ENCODE assay signal across 10 cellular contexts in the genomic region with DNA sequence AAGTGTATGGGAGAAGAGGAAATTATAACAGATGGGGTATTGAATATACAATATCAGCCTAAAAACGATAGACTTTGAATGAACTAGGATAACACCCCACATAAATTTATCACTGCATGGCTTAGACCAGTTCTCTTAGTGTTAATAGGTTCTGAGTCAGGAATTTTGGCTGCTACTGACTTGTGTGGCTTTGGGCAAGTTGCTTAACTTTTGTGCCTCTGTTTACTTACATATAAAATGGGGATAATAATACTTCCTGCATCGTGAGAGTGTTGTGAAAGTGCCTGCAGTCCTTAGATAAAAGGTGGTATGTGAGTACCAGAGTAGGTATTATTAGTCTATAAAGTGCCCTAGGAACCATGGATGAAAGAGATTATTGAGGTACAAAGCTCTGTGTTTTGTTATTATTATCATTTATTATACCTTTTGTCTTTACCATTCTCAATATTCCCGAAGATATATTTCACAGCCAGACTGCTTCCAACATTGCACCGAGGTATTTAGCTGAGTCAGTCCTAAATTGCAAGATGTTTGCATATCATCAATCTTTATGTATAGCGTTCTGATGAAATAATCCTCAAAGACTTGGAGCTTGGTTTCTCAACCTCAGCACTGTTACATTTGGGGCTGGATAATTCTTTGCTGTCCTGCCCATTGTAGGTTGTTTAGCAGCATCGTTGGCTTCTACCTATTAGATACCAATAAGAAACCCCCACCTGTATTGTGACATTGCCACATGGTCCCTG. TPM values are rescaled to one million over a fixed set of nuclear protein-coding genes. Genes with fewer than 3 reads are reported as not detected.
DNase-seq lines count a peak whose midpoint lies in the region; ATAC-seq and TF ChIP-seq lines count a peak whose summit lies in the region.
"Had no signal": no experiment of that assay in that cellular context is flagged by ENCODE, and none has a peak within 500 bp of the region (broad histone marks: within the 10 kb centered on the region; RNA-seq: fewer than 3 reads in every experiment).

No MANE protein-coding gene starts in this region.

- POLR2A ChIA-PET in WTC11 (lab: Charles Lee), result interaction anchor here (0.7 to 1.4 kb wide), 5 partner anchors 9 to 108 kb away, joined by 3 to 4 read pairs (median 3); no protein-coding TSS in a partner anchor

- H3K4me3 ChIP-seq in H7 (ENCODE audit: insufficient read depth, low read depth, low read length), result peak overlapping the region; percentile 4; the same call in 1 of the 2 replicates
- no peak overlapping the region for H3K4me3 ChIP-seq in fibroblast of villous mesenchyme (ENCODE audit: low read depth, low read length)
- H3K4me3 ChIP-seq in tibial artery, result peak overlapping the region; percentile 93 to 97

- peaks cover 18% of the 10 kb centered on the region for H3K4me1 Mint-ChIP-seq in WTC11
- H3K4me1 Mint-ChIP-seq in activated naive CD4-positive, alpha-beta T cell treated with anti-CD3 and anti-CD28 coated beads, Interleukin-2, amount 10 ng/mL, durations not matched to agents 7 days and 5 days, result peaks cover 15% of the 10 kb centered on the region

- intact Hi-C loops in tibial artery (cut with DNase I; ENCODE audit: low total_unique reads), result loop anchor here (5.0 kb wide), 2 partner anchors 141 to 494 kb away; no protein-coding TSS in a partner anchor

- no peak for ATAC-seq in WTC11

- H3K27me3 Mint-ChIP-seq in WTC11 (ENCODE audit: low read depth), result no peaks in the 10 kb centered on the region; the same call in 1 of the 2 replicates
- H3K27me3 Mint-ChIP-seq in activated naive CD4-positive, alpha-beta T cell treated with anti-CD3 and anti-CD28 coated beads, Interleukin-2, amount 10 ng/mL, durations not matched to agents 7 days and 5 days, result peaks cover 53% of the 10 kb centered on the region
- H3K27me3 Mint-ChIP-seq: activated B cell treated with CpG ODN at 0.5 μM for 24 hours had no signal

- CTCF ChIA-PET in WTC11 (lab: Charles Lee), result interaction anchor here (0.7 to 1.3 kb wide), 4 partner anchors 19 to 274 kb away, joined by 3 to 4 read pairs (median 3); no protein-coding TSS in a partner anchor
- CTCF ChIA-PET in activated naive CD4-positive, alpha-beta T cell treated with anti-CD3 and anti-CD28 coated beads, Interleukin-2, amount 10 ng/mL, durations not matched to agents 7 days and 5 days (lab: Charles Lee), result interaction anchor here (0.6 kb wide), 1 partner anchor 112 kb away, joined by 3 read pairs; no protein-coding TSS in a partner anchor

- H3K9me3 Mint-ChIP-seq in WTC11, result peaks cover 6% of the 10 kb centered on the region
- no peaks in the 10 kb centered on the region for H3K9me3 Mint-ChIP-seq in activated naive CD4-positive, alpha-beta T cell treated with anti-CD3 and anti-CD28 coated beads, Interleukin-2, amount 10 ng/mL, durations not matched to agents 7 days and 5 days
- H3K9me3 Mint-ChIP-seq: activated B cell treated with CpG ODN at 0.5 μM for 24 hours had no signal

- no peaks in the 10 kb centered on the region for H3K36me3 ChIP-seq in H7 (replicated peaks; ENCODE audit: control insufficient read depth, insufficient read depth, low read length)
- no peaks in the 10 kb centered on the region for H3K36me3 ChIP-seq in tibial artery
- H3K36me3 ChIP-seq: ascending aorta had no signal

- H3K4me1 ChIP-seq in tibial artery, result peaks cover 0 to 14% (median 0%) of the 10 kb centered on the region in 4 donors

- peak overlapping the region; percentile 98 for H3K27ac ChIP-seq in tibial artery

- peak overlapping the region; percentile 99 for H3K27ac Mint-ChIP-seq in WTC11
- no peak overlapping the region for H3K27ac Mint-ChIP-seq in activated naive CD4-positive, alpha-beta T cell treated with anti-CD3 and anti-CD28 coated beads, Interleukin-2, amount 10 ng/mL, durations not matched to agents 7 days and 5 days
- H3K27ac Mint-ChIP-seq: activated B cell treated with CpG ODN at 0.5 μM for 24 hours had no signal

- no peaks in the 10 kb centered on the region for H3K9me3 ChIP-seq in tibial artery
- H3K9me3 ChIP-seq: ascending aorta had no signal

- H3K4me3 Mint-ChIP-seq in WTC11, result peak overlapping the region; percentile 84
- no peak overlapping the region for H3K4me3 Mint-ChIP-seq in activated naive CD4-positive, alpha-beta T cell treated with anti-CD3 and anti-CD28 coated beads, Interleukin-2, amount 10 ng/mL, durations not matched to agents 7 days and 5 days

- TF ChIP-seq CTCF in WTC11 (IDR thresholded peaks at IDR 0.05) (no peak), fibroblast of villous mesenchyme (IDR thresholded peaks at IDR 0.05; ENCODE audit: insufficient read depth, low read depth, low read length) (no peak), tibial artery (IDR thresholded peaks at IDR 0.05) (no peak)

- no peaks in the 10 kb centered on the region for H3K27me3 ChIP-seq in H7 (ENCODE audit: control insufficient read depth, insufficient read depth, low read length)
- H3K27me3 ChIP-seq in tibial artery, result no peaks in the 10 kb centered on the region
- H3K27me3 ChIP-seq: ascending aorta had no signal

- peaks cover 20% of the 10 kb centered on the region for H3K36me3 Mint-ChIP-seq in WTC11
- no peaks in the 10 kb centered on the region for H3K36me3 Mint-ChIP-seq in activated naive CD4-positive, alpha-beta T cell treated with anti-CD3 and anti-CD28 coated beads, Interleukin-2, amount 10 ng/mL, durations not matched to agents 7 days and 5 days

- DNase-seq in H7 (no peak), WTC11 (ENCODE audit: low spot score) (no peak), fibroblast of villous mesenchyme (ENCODE audit: low read depth) (peak; percentile 25), tibial artery (no peak), NCI-H524 (lab: John Stamatoyannopoulos, UW) (no peak), activated T-cell treated with anti-CD3 and anti-CD28 coated beads for 4 hours (no peak)
- DNase-seq in activated naive CD4-positive, alpha-beta T cell treated with anti-CD3 and anti-CD28 coated beads, Interleukin-2, amount 10 ng/mL, durations not matched to agents 7 days and 5 days, result no peak
- DNase-seq: activated B cell treated with CpG ODN at 0.5 μM for 24 hours, NCI-H526 treated with DMSO at 0.1 percent for 48 hours had no signal

TF ChIP-seq in WTC11, 78 proteins besides CTCF, POLR2A, EP300 and RAD21:
- TF ChIP-seq, protein P1, sequence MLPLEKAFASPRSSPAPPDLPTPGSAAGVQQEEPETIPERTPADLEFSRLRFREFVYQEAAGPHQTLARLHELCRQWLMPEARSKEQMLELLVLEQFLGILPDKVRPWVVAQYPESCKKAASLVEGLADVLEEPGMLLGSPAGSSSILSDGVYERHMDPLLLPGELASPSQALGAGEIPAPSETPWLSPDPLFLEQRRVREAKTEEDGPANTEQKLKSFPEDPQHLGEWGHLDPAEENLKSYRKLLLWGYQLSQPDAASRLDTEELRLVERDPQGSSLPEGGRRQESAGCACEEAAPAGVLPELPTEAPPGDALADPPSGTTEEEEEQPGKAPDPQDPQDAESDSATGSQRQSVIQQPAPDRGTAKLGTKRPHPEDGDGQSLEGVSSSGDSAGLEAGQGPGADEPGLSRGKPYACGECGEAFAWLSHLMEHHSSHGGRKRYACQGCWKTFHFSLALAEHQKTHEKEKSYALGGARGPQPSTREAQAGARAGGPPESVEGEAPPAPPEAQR (CRISPR knock-in tag; IDR thresholded peaks at IDR 0.05), result no peak
- TF ChIP-seq, protein P2, sequence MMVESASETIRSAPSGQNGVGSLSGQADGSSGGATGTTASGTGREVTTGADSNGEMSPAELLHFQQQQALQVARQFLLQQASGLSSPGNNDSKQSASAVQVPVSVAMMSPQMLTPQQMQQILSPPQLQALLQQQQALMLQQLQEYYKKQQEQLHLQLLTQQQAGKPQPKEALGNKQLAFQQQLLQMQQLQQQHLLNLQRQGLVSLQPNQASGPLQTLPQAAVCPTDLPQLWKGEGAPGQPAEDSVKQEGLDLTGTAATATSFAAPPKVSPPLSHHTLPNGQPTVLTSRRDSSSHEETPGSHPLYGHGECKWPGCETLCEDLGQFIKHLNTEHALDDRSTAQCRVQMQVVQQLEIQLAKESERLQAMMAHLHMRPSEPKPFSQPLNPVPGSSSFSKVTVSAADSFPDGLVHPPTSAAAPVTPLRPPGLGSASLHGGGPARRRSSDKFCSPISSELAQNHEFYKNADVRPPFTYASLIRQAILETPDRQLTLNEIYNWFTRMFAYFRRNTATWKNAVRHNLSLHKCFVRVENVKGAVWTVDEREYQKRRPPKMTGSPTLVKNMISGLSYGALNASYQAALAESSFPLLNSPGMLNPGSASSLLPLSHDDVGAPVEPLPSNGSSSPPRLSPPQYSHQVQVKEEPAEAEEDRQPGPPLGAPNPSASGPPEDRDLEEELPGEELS (CRISPR knock-in tag; IDR thresholded peaks at IDR 0.05), result no peak

RNA-seq across cellular contexts. Expression of a gene that starts 2.3 kb away (rescaled TPM):
- 116 and 140 TPM in 2 replicates for total RNA-seq in H7 (2014; rRNA removed; shearing (Covaris generic))
- total RNA-seq in WTC11 (2021) (397 to 512 TPM (median 493 TPM) in 3 replicates), fibroblast of villous mesenchyme (48.0 and 64.3 TPM in 2 replicates)
